In genomic region chr4:148284526-148285193, GRCh38 we compare ENCODE assay signal across 12 cellular contexts.
DNase-seq lines count a peak whose midpoint lies in the region; ATAC-seq and TF ChIP-seq lines count a peak whose summit lies in the region.
"Had no signal": no experiment of that assay in that cellular context is flagged by ENCODE, and none has a peak within 500 bp of the region (broad histone marks: within the 10 kb centered on the region; RNA-seq: fewer than 3 reads in every experiment).

No MANE protein-coding gene starts in this region.

- no peak for ATAC-seq in HG03159 (IDR thresholded peaks at IDR 0.05; ENCODE audit: unreplicated experiment)
- ATAC-seq in GM21737 (IDR thresholded peaks at IDR 0.05; ENCODE audit: unreplicated experiment) = no peak
- no peak for ATAC-seq in GM21515 (IDR thresholded peaks at IDR 0.05; ENCODE audit: unreplicated experiment)
- ATAC-seq: naive thymus-derived CD4-positive, alpha-beta T cell had no signal

- no peak overlapping the region for H2AK5ac ChIP-seq in mesendoderm (ENCODE audit: low read length)

- H4K5ac ChIP-seq in mesendoderm (ENCODE audit: low read length) = no peak overlapping the region

- no peak overlapping the region for H2BK15ac ChIP-seq in mesendoderm (replicated peaks; ENCODE audit: low read depth)

- TF ChIP-seq POLR2A in sigmoid colon (IDR thresholded peaks at IDR 0.05) = no peak

- H3K27ac Mint-ChIP-seq in endodermal cell = no peak overlapping the region

- H2BK120ac ChIP-seq in mesendoderm (ENCODE audit: low read depth, low read length) = no peak overlapping the region

- H3K27me3 Mint-ChIP-seq in endodermal cell (ENCODE audit: insufficient read depth) = no peaks in the 10 kb centered on the region
- H3K27me3 Mint-ChIP-seq: naive thymus-derived CD4-positive, alpha-beta T cell had no signal

- H3K27ac ChIP-seq in OCI-LY1 (ENCODE audit: low read depth, low read length, poor library complexity, severe bottlenecking) = peak overlapping the region; percentile 27
- no peak overlapping the region for H3K27ac ChIP-seq in endodermal cell (ENCODE audit: low read depth, low read length)
- no peak overlapping the region for H3K27ac ChIP-seq in mesendoderm (ENCODE audit: low read depth, low read length)
- H3K27ac ChIP-seq in sigmoid colon = no peak overlapping the region
- H3K27ac ChIP-seq: ascending aorta, KMS-11 had no signal

- no peak overlapping the region for H4K8ac ChIP-seq in mesendoderm (ENCODE audit: low read depth, low read length)

- H3K9me3 Mint-ChIP-seq in endodermal cell = no peaks in the 10 kb centered on the region
- H3K9me3 Mint-ChIP-seq: naive thymus-derived CD4-positive, alpha-beta T cell had no signal

- H3K9ac ChIP-seq in OCI-LY1 (ENCODE audit: low read length) (no peak overlapping the region), endodermal cell (ENCODE audit: extremely low read depth, low read length, poor library complexity, severe bottlenecking) (no peak overlapping the region), mesendoderm (ENCODE audit: low read length) (no peak overlapping the region)
- H3K9ac ChIP-seq: KMS-11 had no signal

- WGBS in endodermal cell (ENCODE audit: insufficient coverage in 1 of 2, insufficient read length in 1 of 2), 2 experiments = 93 to 100% methylated on average over 1 to 3 of the region's 3 CpGs
- WGBS in mesendoderm (ENCODE audit: extremely low coverage, insufficient coverage, low lambda C conversion rate) = no CpG with 5 or more reads among the region's 3 CpGs
- 66 to 81% methylated on average over 3 of the region's 3 CpGs for WGBS in sigmoid colon, 2 donors

- no peaks in the 10 kb centered on the region for H3K9me2 ChIP-seq in OCI-LY1 (ENCODE audit: low read depth, low read length)

- H2AFZ ChIP-seq in OCI-LY1 (ENCODE audit: low read length) = no peak overlapping the region

- H3K4me1 Mint-ChIP-seq in endodermal cell = peaks cover 2% of the 10 kb centered on the region

- no peak overlapping the region for H2BK5ac ChIP-seq in mesendoderm (ENCODE audit: low read length)

- TF ChIP-seq EP300 in sigmoid colon (IDR thresholded peaks at IDR 0.05) = no peak

- no peaks in the 10 kb centered on the region for H4K20me1 ChIP-seq in OCI-LY1 (ENCODE audit: insufficient read depth, low read length)

- H3K18ac ChIP-seq in mesendoderm (ENCODE audit: low read length) = no peak overlapping the region

- no peaks in the 10 kb centered on the region for H3K36me3 Mint-ChIP-seq in endodermal cell (ENCODE audit: low read depth)

- H3K36me3 ChIP-seq in OCI-LY1 (ENCODE audit: insufficient read depth, low read length) (no peaks in the 10 kb centered on the region), endodermal cell (ENCODE audit: control insufficient read depth, insufficient read depth, low read length) (no peaks in the 10 kb centered on the region), mesendoderm (ENCODE audit: control insufficient read depth, insufficient read depth, low read length) (no peaks in the 10 kb centered on the region), sigmoid colon (no peaks in the 10 kb centered on the region)
- H3K36me3 ChIP-seq: ascending aorta had no signal

- H3F3A ChIP-seq in OCI-LY1 (ENCODE audit: insufficient read depth, low read length) = no peaks in the 10 kb centered on the region

- H3K79me2 ChIP-seq in OCI-LY1 (ENCODE audit: insufficient read depth, low read length) = no peaks in the 10 kb centered on the region
- no peaks in the 10 kb centered on the region for H3K79me2 ChIP-seq in mesendoderm (ENCODE audit: control insufficient read depth, insufficient read depth, low read length)

- intact Hi-C loops in sigmoid colon (cut with DNase I) = no loop called here

- H3K4ac ChIP-seq in mesendoderm (ENCODE audit: low read depth, low read length) = no peak overlapping the region

- no peak overlapping the region for H3K23ac ChIP-seq in mesendoderm (ENCODE audit: low read length)

- H3K4me3 ChIP-seq in OCI-LY1 (ENCODE audit: low read depth, low read length, poor library complexity, severe bottlenecking) (no peak overlapping the region), endodermal cell (ENCODE audit: low read length) (no peak overlapping the region), mesendoderm (ENCODE audit: low read length) (no peak overlapping the region), sigmoid colon (no peak overlapping the region)
- H3K4me3 ChIP-seq: ascending aorta had no signal

- no peak overlapping the region for H3K4me3 Mint-ChIP-seq in endodermal cell
- H3K4me3 Mint-ChIP-seq: naive thymus-derived CD4-positive, alpha-beta T cell had no signal

- no peaks in the 10 kb centered on the region for H3K9me3 ChIP-seq in OCI-LY1 (ENCODE audit: low read length)
- H3K9me3 ChIP-seq in endodermal cell (ENCODE audit: control insufficient read depth, low read length) = no peaks in the 10 kb centered on the region
- no peaks in the 10 kb centered on the region for H3K9me3 ChIP-seq in sigmoid colon
- H3K9me3 ChIP-seq: ascending aorta had no signal

- H3K4me2 ChIP-seq in OCI-LY1 (ENCODE audit: low read length) (no peak overlapping the region; the same call in 1 of the 2 replicates), mesendoderm (ENCODE audit: low read length) (no peak overlapping the region)
- H3K4me2 ChIP-seq: KMS-11 had no signal

- H3K4me1 ChIP-seq in OCI-LY1 (ENCODE audit: insufficient read depth, low read length, severe bottlenecking) = peaks cover 45% of the 10 kb centered on the region
- no peaks in the 10 kb centered on the region for H3K4me1 ChIP-seq in endodermal cell (ENCODE audit: control insufficient read depth, insufficient read depth, low read length)
- H3K4me1 ChIP-seq in mesendoderm (ENCODE audit: control insufficient read depth, low read depth, low read length) = no peaks in the 10 kb centered on the region
- peaks cover 0 to 49% (median 20%) of the 10 kb centered on the region in 4 donors for H3K4me1 ChIP-seq in sigmoid colon

- H3K56ac ChIP-seq in mesendoderm (ENCODE audit: low read length) = no peak overlapping the region

- DNase-seq in COR-L47 (lab: John Stamatoyannopoulos, UW) (peak; percentile 22), endodermal cell (no peak), mesendoderm (peak; percentile 9), sigmoid colon (no peak)
- DNase-seq: RPMI8226 had no signal

- TF ChIP-seq CTCF in OCI-LY1 (IDR thresholded peaks at IDR 0.05; ENCODE audit: low read length) (peak; percentile 35; the same call in 1 of the 2 replicates), endodermal cell (conservative IDR thresholded peaks at IDR 0.05) (peak; percentile 50), sigmoid colon (IDR thresholded peaks at IDR 0.05) (peak in 2 of 4 experiments; percentile 23 to 38)

- H3K79me1 ChIP-seq in mesendoderm (ENCODE audit: low read length) = no peaks in the 10 kb centered on the region

- no peaks in the 10 kb centered on the region for H3K27me3 ChIP-seq in OCI-LY1 (ENCODE audit: insufficient read depth, low read length)
- no peaks in the 10 kb centered on the region for H3K27me3 ChIP-seq in endodermal cell (ENCODE audit: control insufficient read depth, insufficient read depth, low read length, poor library complexity, severe bottlenecking)
- no peaks in the 10 kb centered on the region for H3K27me3 ChIP-seq in mesendoderm (ENCODE audit: insufficient read depth, low read length, poor library complexity)
- H3K27me3 ChIP-seq in sigmoid colon = no peaks in the 10 kb centered on the region
- H3K27me3 ChIP-seq: ascending aorta had no signal

Comparison
In these comparisons a context has a peak if more than half of its experiments do, and no peak if none do; other contexts are left out.
1. DNase-seq: peak in COR-L47 (single experiment) and mesendoderm (single experiment); none in endodermal cell (single experiment) and sigmoid colon (single experiment).